ENCODE assay signal across 6 cellular contexts in genomic region chr17:75110307-75110937, GRCh38. TPM values are rescaled to one million over a fixed set of nuclear protein-coding genes. Genes with fewer than 3 reads are reported as not detected.
DNase-seq lines count a peak whose midpoint lies in the region; TF ChIP-seq lines count a peak whose summit lies in the region.

No MANE protein-coding gene starts in this region.

- TF ChIP-seq CTCF in chondrocyte (IDR thresholded peaks at IDR 0.05) (no peak), ovary (IDR thresholded peaks at IDR 0.05) (no peak)

- H3K27me3 Mint-ChIP-seq in chondrocyte (ENCODE audit: low read depth): no peaks in the 10 kb centered on the region

- H3K9me3 Mint-ChIP-seq in chondrocyte (ENCODE audit: low read depth): no peaks in the 10 kb centered on the region

- peak; percentile 38 for DNase-seq in NCI-H146 (lab: John Stamatoyannopoulos, UW)
- DNase-seq in NCI-H146 treated with DMSO at 0.1 percent for 48 hours (lab: John Stamatoyannopoulos, UW; ENCODE audit: unreplicated experiment): no peak
- no peak for DNase-seq in chondrocyte (ENCODE audit: low spot score)
- no peak for DNase-seq in ovary
- no peak for DNase-seq in medulla oblongata (ENCODE audit: extremely low spot score)
- no peak for DNase-seq in activated CD4-positive, alpha-beta T cell treated with anti-CD3 and anti-CD28 coated beads for 48 hours

- H3K4me3 Mint-ChIP-seq in chondrocyte (ENCODE audit: unreplicated experiment): peak overlapping the region; percentile 80

- H3K36me3 ChIP-seq in ovary: no peaks in the 10 kb centered on the region

- H3K9me3 ChIP-seq in ovary: no peaks in the 10 kb centered on the region

- WGBS in ovary, 3 donors: 23 to 31% (median 27%) methylated on average over 27 to 34 of the region's 34 CpGs

- H3K36me3 Mint-ChIP-seq in chondrocyte (ENCODE audit: low read depth): peaks cover 2% of the 10 kb centered on the region

- intact Hi-C loops in ovary (cut with DNase I): loop anchor here in 2 of 4 donors (10.0 kb wide), 2 partner anchors 64 to 94 kb away; partner anchors contain the start of gene NUP85 (in 1 of the 2)

- H3K4me1 Mint-ChIP-seq in chondrocyte (ENCODE audit: low read depth): peaks cover 33% of the 10 kb centered on the region

- peaks cover 2% of the 10 kb centered on the region for H3K4me1 ChIP-seq in ovary (ENCODE audit: insufficient read depth)

- no peak for TF ChIP-seq EP300 in ovary (IDR thresholded peaks at IDR 0.05)

- no peaks in the 10 kb centered on the region for H3K27me3 ChIP-seq in ovary

- no peak overlapping the region for H3K27ac Mint-ChIP-seq in chondrocyte (ENCODE audit: unreplicated experiment)

- H3K4me3 ChIP-seq in ovary: peak overlapping the region; percentile 72

- peak overlapping the region in 1 of 2 donors; percentile 22 for H3K27ac ChIP-seq in ovary

- no peak for TF ChIP-seq POLR2A in ovary (IDR thresholded peaks at IDR 0.05)

RNA-seq across cellular contexts. Expression of gene ARMC7, which starts 0.7 kb away (rescaled TPM):
- total RNA-seq in chondrocyte (10.8 to 12.3 TPM (median 12.1 TPM) in 3 replicates), ovary (1 to 10 TPM; 4.6 to 8.5 (median 5.1) TPM)
- polyA plus RNA-seq in ovary: 10 to 100 TPM in 1 of 2 donors, 1 to 10 TPM in 1; 5.7 to 10.5 TPM

RNA-seq across cellular contexts. Expression of gene NT5C, which starts 21.1 kb away (rescaled TPM):
- 23.3 to 31.2 TPM (median 30.4 TPM) in 3 replicates for total RNA-seq in chondrocyte
- total RNA-seq in ovary: 100 to 1,000 TPM in 2 of 7 donors, 10 to 100 TPM in 5; 51.3 to 118 (median 65.9) TPM
- polyA plus RNA-seq in ovary: 10 to 100 TPM; 10.0 to 72.9 TPM

RNA-seq across cellular contexts. Expression of gene SLC16A5, which starts 22.7 kb away (rescaled TPM):
- total RNA-seq in chondrocyte (2.1 to 3.0 TPM (median 3.0 TPM) in 3 replicates), ovary (10 to 100 TPM in 5 of 7 donors, 1 to 10 TPM in 2; 6.0 to 20.6 (median 12.6) TPM)
- 1 to 10 TPM; 2.0 to 10.0 TPM for polyA plus RNA-seq in ovary

RNA-seq across cellular contexts. Expression of gene JPT1, which starts 43.9 kb away (rescaled TPM):
- total RNA-seq in chondrocyte (78.6 to 90.4 TPM (median 86.4 TPM) in 3 replicates), ovary (10 to 100 TPM; 12.9 to 46.4 (median 20.2) TPM)
- 10 to 100 TPM; 20.0 to 54.5 TPM for polyA plus RNA-seq in ovary
